ENCODE assay signal across 16 cellular contexts in genomic region chr2:105736145-105736544, GRCh38.
"Had no signal": no experiment of that assay in that cellular context is flagged by ENCODE, and none has a peak within 500 bp of the region (broad histone marks: within the 10 kb centered on the region; RNA-seq: fewer than 3 reads in every experiment).

No MANE protein-coding gene starts in this region.

- ATAC-seq: esophagus mucosa; natural killer cell treated with Interleukin-12 subunit alpha and Interleukin-12 subunit beta and Interleukin-15 and Interleukin-18, amount 100 ng/mL, for 72 hours; stimulated activated naive CD8-positive, alpha-beta T cell treated with anti-CD3 and anti-CD28 coated beads, Interleukin-15, Interleukin-2, amounts not matched to agents 100 U/mL and 50 U/mL, for 24 hours had no signal

- H3K27me3 ChIP-seq: ascending aorta had no signal

- DNase-seq: activated CD4-positive, alpha-beta T cell treated with anti-CD3 and anti-CD28 coated beads, Interleukin-2, amount 50 U/mL, for 1 hour; activated CD8-positive, alpha-beta memory T cell treated with anti-CD3 and anti-CD28 coated beads for 24 hours; hippocampal formation; left ventricle myocardium inferior; nucleus accumbens; posterior cingulate gyrus; stimulated activated CD4-positive, alpha-beta T cell treated with anti-CD3 and anti-CD28 coated beads, Interleukin-4, amount 100 ng/mL, for 4 hours; stimulated activated CD8-positive, alpha-beta memory T cell treated with anti-CD3 and anti-CD28 coated beads, Interleukin-4, amount 100 ng/mL, for 48 hours; stimulated activated naive CD8-positive, alpha-beta T cell treated with anti-CD3 and anti-CD28 coated beads, Interleukin-15, Interleukin-2, amounts not matched to agents 100 U/mL and 50 U/mL, for 24 hours; trophoblast cell had no signal

- H3K4me3 ChIP-seq: ascending aorta, left ventricle myocardium inferior, suprapubic skin had no signal

- H3K27ac Mint-ChIP-seq: activated T-helper 1 cell treated with anti-CD3 and anti-CD28 coated beads, Interleukin-12 subunit alpha, Interleukin-12 subunit beta, Interleukin-2, Interleukin-4 antibody, amounts not matched to agents 30 ng/mL and 10 ng/mL and 1 ng/mL, durations not matched to agents 14 hours and 24 hours and 36 hours; T-helper 2 cell treated with Interferon-gamma antibody and Interleukin-4, amounts not matched to agents 5 μg/mL and 100 μg/mL, for 36 hours had no signal

- H3K9me3 ChIP-seq: ascending aorta, left ventricle myocardium inferior, suprapubic skin had no signal

- H3K27ac ChIP-seq: suprapubic skin had no signal

- H3K36me3 Mint-ChIP-seq: natural killer cell treated with Interleukin-12 subunit alpha and Interleukin-12 subunit beta and Interleukin-15 and Interleukin-18, amount 100 ng/mL, for 72 hours had no signal

- H3K4me3 Mint-ChIP-seq: activated T-helper 1 cell treated with anti-CD3 and anti-CD28 coated beads, Interleukin-12 subunit alpha, Interleukin-12 subunit beta, Interleukin-2, Interleukin-4 antibody, amounts not matched to agents 30 ng/mL and 10 ng/mL and 1 ng/mL, durations not matched to agents 14 hours and 24 hours and 36 hours; natural killer cell treated with Interleukin-12 subunit alpha and Interleukin-12 subunit beta and Interleukin-15 and Interleukin-18, amount 100 ng/mL, for 72 hours; T-helper 2 cell treated with Interferon-gamma antibody and Interleukin-4, amounts not matched to agents 5 μg/mL and 100 μg/mL, for 36 hours had no signal

- H3K36me3 ChIP-seq: ascending aorta, left ventricle myocardium inferior, suprapubic skin had no signal

- H3K4me1 ChIP-seq: ascending aorta had no signal

- H3K9me3 Mint-ChIP-seq: natural killer cell treated with Interleukin-12 subunit alpha and Interleukin-12 subunit beta and Interleukin-15 and Interleukin-18, amount 100 ng/mL, for 72 hours had no signal
